In the genomic region with DNA sequence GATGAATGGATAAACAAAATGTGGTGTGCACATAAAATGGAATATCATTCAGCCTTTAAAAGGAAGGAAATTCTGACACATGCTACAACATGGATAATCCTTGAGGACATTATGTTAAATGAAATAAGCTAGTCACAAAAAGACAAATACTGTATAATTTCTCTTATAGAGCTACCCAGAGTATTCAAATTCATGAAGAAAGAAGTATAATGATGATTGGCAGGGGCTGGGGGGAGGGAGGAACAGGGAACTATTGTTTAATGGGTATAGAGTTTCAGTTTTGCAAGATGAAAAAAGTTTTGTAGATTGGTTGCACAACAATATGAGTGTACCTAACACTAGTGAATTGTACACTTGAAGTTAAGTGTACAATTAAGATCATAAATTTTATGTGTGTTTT, we compare ENCODE assay signal across 29 cellular contexts.
"Had no signal": no experiment of that assay in that cellular context is flagged by ENCODE, and none has a peak within 500 bp of the region (broad histone marks: within the 10 kb centered on the region; RNA-seq: fewer than 3 reads in every experiment).

No MANE protein-coding gene starts in this region.

- H3K36me3 ChIP-seq: left ventricle myocardium inferior, neural progenitor cell, neutrophil, right atrium auricular region, right lobe of liver, tibial nerve, uterus had no signal

- H3K4me3 Mint-ChIP-seq: immature natural killer cell; mesothelial cell of epicardium; naive B cell; natural killer cell; nephron progenitor cell; neural progenitor cell; stimulated activated memory B cell treated with anti-CD40 and anti-IgM and Interleukin-4, amounts not matched to agents 10 μg/mL and 1 μg/mL and 100 μg/mL, for 72 hours; stimulated activated naive CD8-positive, alpha-beta T cell treated with anti-CD3 and anti-CD28 coated beads, Interleukin-15, amount 100 ng/mL, for 72 hours; type B pancreatic cell had no signal

- H3K9me3 Mint-ChIP-seq: immature natural killer cell; natural killer cell; nephron progenitor cell; neural progenitor cell; stimulated activated memory B cell treated with anti-CD40 and anti-IgM and Interleukin-4, amounts not matched to agents 10 μg/mL and 1 μg/mL and 100 μg/mL, for 72 hours; stimulated activated naive CD8-positive, alpha-beta T cell treated with anti-CD3 and anti-CD28 coated beads, Interleukin-15, amount 100 ng/mL, for 72 hours; type B pancreatic cell had no signal

- H3K36me3 Mint-ChIP-seq: immature natural killer cell; mesothelial cell of epicardium; naive B cell; natural killer cell; neural progenitor cell; stimulated activated memory B cell treated with anti-CD40 and anti-IgM and Interleukin-4, amounts not matched to agents 10 μg/mL and 1 μg/mL and 100 μg/mL, for 72 hours; type B pancreatic cell had no signal

- H3K4me3 ChIP-seq: left ventricle myocardium inferior, lung, neural progenitor cell, psoas muscle, right atrium auricular region, right lobe of liver, smooth muscle cell, tibial nerve, uterus had no signal

- H3K27ac Mint-ChIP-seq: immature natural killer cell; mesothelial cell of epicardium; naive B cell; natural killer cell; nephron progenitor cell; neural progenitor cell; stimulated activated memory B cell treated with anti-CD40 and anti-IgM and Interleukin-4, amounts not matched to agents 10 μg/mL and 1 μg/mL and 100 μg/mL, for 72 hours; type B pancreatic cell had no signal

- H3K4me1 Mint-ChIP-seq: immature natural killer cell; mesothelial cell of epicardium; naive B cell; natural killer cell; nephron progenitor cell; neural progenitor cell; stimulated activated memory B cell treated with anti-CD40 and anti-IgM and Interleukin-4, amounts not matched to agents 10 μg/mL and 1 μg/mL and 100 μg/mL, for 72 hours; stimulated activated naive CD8-positive, alpha-beta T cell treated with anti-CD3 and anti-CD28 coated beads, Interleukin-15, amount 100 ng/mL, for 72 hours had no signal

- H3K9me3 ChIP-seq: left ventricle myocardium inferior, neutrophil, right lobe of liver, tibial nerve, uterus had no signal

- ATAC-seq: natural killer cell; psoas muscle; right lobe of liver; stimulated activated memory B cell treated with anti-CD40 and anti-IgM and Interleukin-4, amounts not matched to agents 10 μg/mL and 1 μg/mL and 100 μg/mL, for 72 hours; stimulated activated naive CD8-positive, alpha-beta T cell treated with anti-CD3 and anti-CD28 coated beads, Interleukin-15, amount 100 ng/mL, for 72 hours had no signal

- H3K27me3 Mint-ChIP-seq: naive B cell; stimulated activated memory B cell treated with anti-CD40 and anti-IgM and Interleukin-4, amounts not matched to agents 10 μg/mL and 1 μg/mL and 100 μg/mL, for 72 hours; stimulated activated naive CD8-positive, alpha-beta T cell treated with anti-CD3 and anti-CD28 coated beads, Interleukin-15, amount 100 ng/mL, for 72 hours; type B pancreatic cell had no signal

- H3K4me1 ChIP-seq: left ventricle myocardium inferior, neural progenitor cell, parathyroid adenoma, psoas muscle, right atrium auricular region, right lobe of liver, tibial nerve, uterus had no signal

- H3K4me2 ChIP-seq: neural progenitor cell, smooth muscle cell had no signal

- H3K27ac ChIP-seq: left ventricle myocardium inferior, neural progenitor cell, neutrophil, parathyroid adenoma, psoas muscle, right atrium auricular region, right lobe of liver, tibial nerve, uterus had no signal

- H2AFZ ChIP-seq: neural progenitor cell, parathyroid adenoma had no signal

- DNase-seq: hypothalamus; immature natural killer cell; islet precursor cell; left ventricle myocardium inferior; mesendoderm; naive B cell; natural killer cell; nephron progenitor cell; occipital lobe; psoas muscle; right lobe of liver; stimulated activated CD4-positive, alpha-beta T cell treated with anti-CD3 and anti-CD28 coated beads, Interleukin-1b, Interleukin-23, amount 100 ng/mL, for 48 hours; stimulated activated CD4-positive, alpha-beta T cell treated with anti-CD3 and anti-CD28 coated beads, Interleukin-2, amount 100 ng/mL, for 48 hours; stimulated activated CD4-positive, alpha-beta T cell treated with anti-CD3 and anti-CD28 coated beads, Interleukin-4, amount 100 ng/mL, for 4 hours; stimulated activated CD8-positive, alpha-beta memory T cell treated with anti-CD3 and anti-CD28 coated beads, Interleukin-4, amount 100 ng/mL, for 48 hours; stimulated activated naive CD4-positive, alpha-beta T cell treated with Interleukin-2 at 50 U/mL for 16 hours; stimulated activated naive CD8-positive, alpha-beta T cell treated with anti-CD3 and anti-CD28 coated beads, Interleukin-15, amount 100 ng/mL, for 72 hours; substantia nigra; uterus had no signal

- H3K79me2 ChIP-seq: parathyroid adenoma had no signal

- H3K9ac ChIP-seq: neural progenitor cell, parathyroid adenoma had no signal

- H3K27me3 ChIP-seq: neural progenitor cell, neutrophil, right atrium auricular region had no signal
